8 cellular contexts compared by ENCODE assay signal in genomic region chr10:73095479-73096021, GRCh38. TPM values are rescaled to one million over a fixed set of nuclear protein-coding genes. Genes with fewer than 3 reads are reported as not detected.
A peak's percentile ranks its signal among the peaks of the same experiment; 100 is the strongest.
DNase-seq lines count a peak whose midpoint lies in the region; ATAC-seq and TF ChIP-seq lines count a peak whose summit lies in the region.

No MANE protein-coding gene starts in this region.

- H3K56ac ChIP-seq in H9 (ENCODE audit: insufficient read length, low read depth, low read length): no peak overlapping the region

- no peaks in the 10 kb centered on the region for H3K9me3 Mint-ChIP-seq in H9
- no peaks in the 10 kb centered on the region for H3K9me3 Mint-ChIP-seq in activated naive CD8-positive, alpha-beta T cell treated with anti-CD3 and anti-CD28 coated beads, Interleukin-2, amount 50 U/mL, for 24 hours

- no peak overlapping the region for H3K23ac ChIP-seq in H9 (ENCODE audit: insufficient read length, low read depth, low read length)

- H3K4me3 Mint-ChIP-seq in H9: peak overlapping the region; percentile 94 to 95
- peak overlapping the region; percentile 99 for H3K4me3 Mint-ChIP-seq in activated naive CD8-positive, alpha-beta T cell treated with anti-CD3 and anti-CD28 coated beads, Interleukin-2, amount 50 U/mL, for 24 hours

- H3K4me1 Mint-ChIP-seq in H9: peaks cover 18 to 21% of the 10 kb centered on the region in 2 experiments
- peaks cover 49% of the 10 kb centered on the region for H3K4me1 Mint-ChIP-seq in activated naive CD8-positive, alpha-beta T cell treated with anti-CD3 and anti-CD28 coated beads, Interleukin-2, amount 50 U/mL, for 24 hours

- H3K4me2 ChIP-seq in H9 (ENCODE audit: insufficient read depth, insufficient read length, low read length): peak overlapping the region; percentile 78

- H3K79me1 ChIP-seq in H9 (ENCODE audit: insufficient read depth, low read depth, low read length, poor library complexity, severe bottlenecking): no peaks in the 10 kb centered on the region

- no peak overlapping the region for H3K4ac ChIP-seq in H9 (ENCODE audit: low read depth, low read length)

- TF ChIP-seq POLR2A in heart left ventricle (IDR thresholded peaks at IDR 0.05): no peak

- no peak overlapping the region for H2BK120ac ChIP-seq in H9 (ENCODE audit: low read depth, low read length, poor library complexity, severe bottlenecking)

- no peak overlapping the region for H2AFZ ChIP-seq in H9 (ENCODE audit: low read length)

- H3K27me3 Mint-ChIP-seq in H9 (ENCODE audit: low read depth): no peaks in the 10 kb centered on the region
- H3K27me3 Mint-ChIP-seq in activated naive CD8-positive, alpha-beta T cell treated with anti-CD3 and anti-CD28 coated beads, Interleukin-2, amount 50 U/mL, for 24 hours: no peaks in the 10 kb centered on the region

- no peak for ATAC-seq in activated naive CD8-positive, alpha-beta T cell treated with anti-CD3 and anti-CD28 coated beads, Interleukin-2, amount 50 U/mL, for 24 hours
- peak in 1 of 4 donors; percentile 23 for ATAC-seq in heart left ventricle

- H3K27ac Mint-ChIP-seq in H9: peak overlapping the region; percentile 83 to 98 (median 87); a peak in 6 of 7 replicates
- H3K27ac Mint-ChIP-seq in activated naive CD8-positive, alpha-beta T cell treated with anti-CD3 and anti-CD28 coated beads, Interleukin-2, amount 50 U/mL, for 24 hours: peak overlapping the region; percentile 98

- H4K91ac ChIP-seq in H9 (ENCODE audit: insufficient read length, low read depth, low read length): no peak overlapping the region

- H3K4me3 ChIP-seq in heart left ventricle: peak overlapping the region; percentile 47 to 93 (median 86)

- no peak overlapping the region for H3K27ac ChIP-seq in H9 (ENCODE audit: insufficient read length, low read depth, low read length)
- H3K27ac ChIP-seq in heart left ventricle: peak overlapping the region; percentile 90 to 99 (median 97)

- H2AK5ac ChIP-seq in H9 (ENCODE audit: insufficient read length, low read length): no peak overlapping the region

- DNase-seq in AG20443 (ENCODE audit: low spot score): peak; percentile 63
- DNase-seq in H9: no peak
- peak; percentile 71 for DNase-seq in RPMI7951 (ENCODE audit: low read depth)
- peak; percentile 56 for DNase-seq in activated naive CD8-positive, alpha-beta T cell treated with anti-CD3 and anti-CD28 coated beads, Interleukin-2, amount 50 U/mL, for 24 hours
- DNase-seq in heart left ventricle: peak in 4 of 5 donors; percentile 60 to 71 (median 68)
- peak; percentile 83 for DNase-seq in pons (ENCODE audit: low spot score)
- DNase-seq in HPDE6-E6E7 (ENCODE audit: extremely low spot score): no peak
- no peak for DNase-seq in NCI-H774 (lab: John Stamatoyannopoulos, UW)

- no peak overlapping the region for H4K8ac ChIP-seq in H9 (replicated peaks; ENCODE audit: insufficient read length, low read depth, low read length)

- TF ChIP-seq CTCF in H9 (conservative IDR thresholded peaks at IDR 0.05) (no peak), heart left ventricle (IDR thresholded peaks at IDR 0.05) (no peak)

- H3K23me2 ChIP-seq in H9 (ENCODE audit: insufficient read length, low read depth, low read length, poor library complexity, severe bottlenecking): peaks cover 7% of the 10 kb centered on the region

- H3K9me3 ChIP-seq in H9 (ENCODE audit: control insufficient read depth, low read depth, low read length) (no peaks in the 10 kb centered on the region), heart left ventricle (no peaks in the 10 kb centered on the region)

- H3K14ac ChIP-seq in H9 (ENCODE audit: insufficient read depth, low read length): peak overlapping the region; percentile 84; the same call in 1 of the 2 replicates

- intact Hi-C loops in heart left ventricle (cut with DNase I): loop anchor here in 8 of 10 donors (2.0 to 10.0 kb wide), 7 partner anchors 15 to 741 kb away; partner anchors contain the start of genes ECD (in 3 of the 8), FAM149B1 (in 3 of the 8), NUDT13 (in 3 of the 8) and DNAJB12 (in 1 of the 8)

- no peak overlapping the region for H3K18ac ChIP-seq in H9 (ENCODE audit: insufficient read length, low read depth, low read length)

- H4K5ac ChIP-seq in H9 (ENCODE audit: insufficient read length, low read depth, low read length): no peak overlapping the region

- H3K4me1 ChIP-seq in H9 (ENCODE audit: insufficient read depth, low read length) (no peaks in the 10 kb centered on the region), heart left ventricle (peaks cover 0 to 47% (median 24%) of the 10 kb centered on the region in 12 donors)

- no peaks in the 10 kb centered on the region for H4K20me1 ChIP-seq in H9 (ENCODE audit: control insufficient read depth, insufficient read depth, insufficient read length)

- H3K36me3 ChIP-seq in heart left ventricle: peaks cover 0 to 12% (median 4%) of the 10 kb centered on the region in 9 donors

- H3K36me3 Mint-ChIP-seq in H9 (ENCODE audit: insufficient read depth in 1 of 3, low read depth in 3 of 3): no peaks in the 10 kb centered on the region
- H3K36me3 Mint-ChIP-seq in activated naive CD8-positive, alpha-beta T cell treated with anti-CD3 and anti-CD28 coated beads, Interleukin-2, amount 50 U/mL, for 24 hours (ENCODE audit: low read depth): peaks cover 19% of the 10 kb centered on the region

- H2BK5ac ChIP-seq in H9 (ENCODE audit: insufficient read length, low read length): no peak overlapping the region

- H2BK15ac ChIP-seq in H9 (ENCODE audit: low read depth, low read length): no peak overlapping the region

- H2BK20ac ChIP-seq in H9 (ENCODE audit: low read depth, low read length, poor library complexity, severe bottlenecking): no peak overlapping the region

- H3K79me2 ChIP-seq in H9 (ENCODE audit: insufficient read depth, low read length): no peaks in the 10 kb centered on the region

- WGBS in H9 (ENCODE audit: extremely low coverage, insufficient read length, low lambda C conversion rate): no CpG with 5 or more reads among the region's 15 CpGs
- 0 to 1% (median 0%) methylated on average over 15 of the region's 15 CpGs for WGBS in heart left ventricle, 4 donors

- peak overlapping the region; percentile 73 for H3K9ac ChIP-seq in H9 (ENCODE audit: extremely low read depth, insufficient read length, low read length)

- no peak overlapping the region for H2BK12ac ChIP-seq in H9 (ENCODE audit: insufficient read length, low read depth, low read length)

- H3K27me3 ChIP-seq in H9 (ENCODE audit: insufficient read depth, low read length): no peaks in the 10 kb centered on the region
- H3K27me3 ChIP-seq in heart left ventricle: no peaks in the 10 kb centered on the region

- H3T11ph ChIP-seq in H9 (ENCODE audit: low read length): no peak overlapping the region

RNA-seq across cellular contexts. Expression of gene P4HA1, which starts 1.1 kb away (rescaled TPM):
- total RNA-seq in H9 (2021) (47.8 and 48.6 TPM in 2 replicates), heart left ventricle (10 to 100 TPM; 44.5 to 71.7 (median 54.2) TPM)
- 290 and 315 TPM in 2 replicates for total RNA-seq in RPMI7951 (2014; rRNA removed; shearing (Covaris generic))
- 10 to 100 TPM; 18.0 to 33.6 TPM for polyA plus RNA-seq in heart left ventricle

RNA-seq across cellular contexts. Expression of gene NUDT13, which starts 14.7 kb away (rescaled TPM):
- total RNA-seq in H9 (2021): 1.5 and 1.6 TPM in 2 replicates
- total RNA-seq in RPMI7951 (2014; rRNA removed; shearing (Covaris generic)): 2.1 and 3.6 TPM in 2 replicates
- total RNA-seq in heart left ventricle: 1 to 10 TPM; 2.1 to 5.7 (median 3.2) TPM
- 1 to 10 TPM; 1.8 to 5.8 TPM for polyA plus RNA-seq in heart left ventricle

Comparison
In these comparisons a context has a peak if more than half of its experiments do, and no peak if none do; other contexts are left out.
1. DNase-seq: peak in AG20443 (single experiment), RPMI7951 (single experiment), activated naive CD8-positive, alpha-beta T cell treated with anti-CD3 and anti-CD28 coated beads, Interleukin-2, amount 50 U/mL, for 24 hours (single experiment), heart left ventricle (4 of 5) and pons (single experiment); none in H9 (single experiment), HPDE6-E6E7 (single experiment) and NCI-H774 (single experiment).